In the genomic region with DNA sequence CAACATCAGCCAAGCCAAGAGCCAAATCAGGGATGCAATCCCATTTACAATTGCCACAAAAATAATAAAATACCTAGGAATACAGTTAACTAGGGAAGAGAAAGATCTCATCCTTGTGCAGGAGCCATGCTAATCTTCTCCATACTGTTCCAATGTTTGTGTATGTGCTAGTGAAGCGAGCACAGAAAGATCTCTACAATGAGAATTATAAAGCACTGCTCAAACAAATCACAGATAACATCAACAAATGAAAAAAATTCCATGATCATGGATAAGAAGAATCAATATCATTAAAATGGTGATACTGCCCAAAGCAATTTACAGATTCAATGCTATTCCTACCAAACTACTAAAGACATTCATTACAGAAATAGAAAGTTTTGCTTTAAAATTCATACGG, we compare ENCODE assay signal across 36 cellular contexts.
"Had no signal": no experiment of that assay in that cellular context is flagged by ENCODE, and none has a peak within 500 bp of the region (broad histone marks: within the 10 kb centered on the region; RNA-seq: fewer than 3 reads in every experiment).

No MANE protein-coding gene starts in this region.

- H3K27me3 ChIP-seq: adrenal gland, body of pancreas, brain microvascular endothelial cell, cardiac muscle cell, colonic mucosa had no signal

- FAIRE-seq: astrocyte, bronchial epithelial cell, TTC549 had no signal

- ATAC-seq: activated CD4-positive, alpha-beta T cell treated with anti-CD3 and anti-CD28 coated beads for 36 hours; activated CD4-positive, CD25-positive, alpha-beta regulatory T cell treated with anti-CD3 and anti-CD28 coated beads, Interleukin-2, amount 50 U/mL, for 24 hours; activated CD8-positive, alpha-beta memory T cell treated with anti-CD3 and anti-CD28 coated beads, Interleukin-2, amount 10 ng/mL, durations not matched to agents 7 days and 5 days; activated CD8-positive, alpha-beta T cell treated with anti-CD3 and anti-CD28 coated beads, Interleukin-2, amount 10 ng/mL, durations not matched to agents 7 days and 5 days; activated naive CD4-positive, alpha-beta T cell treated with anti-CD3 and anti-CD28 coated beads, Interleukin-2, amount 50 U/mL, for 72 hours; body of pancreas; WTC11 had no signal

- H3K9me3 ChIP-seq: adrenal gland, body of pancreas, colonic mucosa had no signal

- H3K4me1 ChIP-seq: adrenal gland, body of pancreas, colonic mucosa had no signal

- H3K4me3 ChIP-seq: adrenal gland, body of pancreas, cardiac muscle cell, colonic mucosa had no signal

- H3K27ac ChIP-seq: adrenal gland, body of pancreas, brain microvascular endothelial cell, cardiac muscle cell, colonic mucosa, WERI-Rb-1 had no signal

- DNase-seq: activated CD4-positive, alpha-beta memory T cell treated with anti-CD3 and anti-CD28 coated beads, Interleukin-2, amount 10 ng/mL, durations not matched to agents 7 days and 5 days; activated CD4-positive, alpha-beta T cell treated with anti-CD3 and anti-CD28 coated beads for 1 hour; activated CD4-positive, alpha-beta T cell treated with anti-CD3 and anti-CD28 coated beads for 36 hours; activated CD4-positive, alpha-beta T cell treated with anti-CD3 and anti-CD28 coated beads for 48 hours; activated CD4-positive, alpha-beta T cell treated with anti-CD3 and anti-CD28 coated beads, Interleukin-2, amount 10 ng/mL, durations not matched to agents 7 days and 5 days; activated CD4-positive, alpha-beta T cell treated with anti-CD3 and anti-CD28 coated beads, Interleukin-2, amount 50 U/mL, for 48 hours; activated CD4-positive, CD25-positive, alpha-beta regulatory T cell; activated CD8-positive, alpha-beta memory T cell treated with anti-CD3 and anti-CD28 coated beads for 24 hours; activated CD8-positive, alpha-beta memory T cell treated with anti-CD3 and anti-CD28 coated beads, Interleukin-2, amount 10 ng/mL, durations not matched to agents 7 days and 5 days; activated CD8-positive, alpha-beta memory T cell treated with anti-CD3 and anti-CD28 coated beads, Interleukin-2, amount 50 U/mL, for 48 hours; activated CD8-positive, alpha-beta T cell treated with anti-CD3 and anti-CD28 coated beads, Interleukin-2, amount 10 ng/mL, durations not matched to agents 7 days and 5 days; activated effector memory CD4-positive, alpha-beta T cell treated with Interleukin-2 at 50 U/mL for 16 hours; activated gamma-delta T cell; activated naive CD4-positive, alpha-beta T cell treated with anti-CD3 and anti-CD28 coated beads, Interleukin-2, amount 10 ng/mL, durations not matched to agents 7 days and 5 days; activated naive CD4-positive, alpha-beta T cell treated with Interleukin-2 at 50 U/mL for 16 hours; activated naive CD8-positive, alpha-beta T cell treated with anti-CD3 and anti-CD28 coated beads for 36 hours; activated T-cell treated with anti-CD3 and anti-CD28 coated beads, Interleukin-2, amount 50 U/mL, for 24 hours; activated T-cell treated with anti-CD3 and anti-CD28 coated beads, Interleukin-2, amount 50 U/mL, for 48 hours; adrenal gland; amniotic stem cell; aorta; body of pancreas; brain microvascular endothelial cell; caudate nucleus; cerebellar nuclear complex; colonic mucosa; T-helper 2 cell; T-helper 9 cell; WERI-Rb-1 had no signal

- H3K36me3 ChIP-seq: adrenal gland, brain microvascular endothelial cell, cardiac muscle cell, colonic mucosa, WERI-Rb-1 had no signal
